ENCODE assay signal across 8 cellular contexts in the genomic region with DNA sequence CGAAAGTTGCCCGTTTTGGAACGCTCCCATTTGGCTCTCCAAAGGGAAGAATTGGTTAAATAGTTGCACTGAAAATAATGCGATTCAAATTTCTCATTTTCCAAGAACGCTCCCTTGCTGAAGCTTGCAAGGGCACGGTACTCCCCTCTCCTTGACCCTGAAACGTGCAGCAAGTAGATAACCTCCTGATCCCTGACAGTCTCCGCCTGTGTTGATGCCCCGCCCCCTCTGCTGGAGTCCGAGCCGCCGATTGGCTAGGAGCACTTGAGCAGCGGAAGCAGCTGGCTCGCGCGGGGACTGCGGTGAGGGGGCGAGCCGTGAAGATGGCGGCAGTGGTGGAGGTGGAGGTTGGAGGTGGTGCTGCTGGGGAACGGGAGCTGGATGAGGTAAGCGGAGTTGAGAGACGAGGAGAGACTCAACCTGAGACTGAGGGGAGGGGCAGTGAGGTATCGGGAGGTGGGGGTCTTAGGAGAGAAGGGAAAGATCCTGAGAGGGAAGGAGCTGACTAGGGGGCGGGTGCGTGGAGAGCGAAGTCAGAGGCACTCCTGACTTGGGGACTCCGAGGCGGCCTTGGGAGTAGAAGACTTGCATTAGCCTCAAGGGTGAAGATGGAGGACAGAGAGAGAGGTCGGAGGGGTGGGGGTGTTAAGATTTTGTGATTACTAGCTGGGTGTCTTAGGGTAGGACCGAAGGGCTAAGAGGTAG. TPM values are rescaled to one million over a fixed set of nuclear protein-coding genes. Genes with fewer than 3 reads are reported as not detected.
DNase-seq lines count a peak whose midpoint lies in the region; TF ChIP-seq lines count a peak whose summit lies in the region.

A gene (plus strand): TSS at position 308 of the 705 bp plus-strand sequence. CDS start 16 bp downstream, at position 324.

- peak within 1 kb of the TSS; percentile 88 for H3K9ac ChIP-seq in SK-N-MC (ENCODE audit: insufficient read length)

- TF ChIP-seq CTCF in HFFc6 (IDR thresholded peaks at IDR 0.05), result no peak
- TF ChIP-seq CTCF in NB4 (IDR thresholded peaks at IDR 0.05; ENCODE audit: low read depth, low read length), result no peak
- no peak for TF ChIP-seq CTCF in testis (IDR thresholded peaks at IDR 0.05)

- peaks cover 13% of the 10 kb centered on the region for H3K4me1 ChIP-seq in testis

- no peaks in the 10 kb centered on the region for H3K9me3 Mint-ChIP-seq in HFFc6

- H3K4me1 Mint-ChIP-seq in HFFc6 (ENCODE audit: low read depth), result peaks cover 41% of the 10 kb centered on the region

- H3K27me3 ChIP-seq in testis, result no peaks in the 10 kb centered on the region

- H3K9me3 ChIP-seq in SK-N-MC (ENCODE audit: low read depth, low read length) (no peaks in the 10 kb centered on the region), testis (no peaks in the 10 kb centered on the region)

- intact Hi-C loops in testis (cut with DNase I; ENCODE audit: low total_unique reads), result no loop called here

- peak within 1 kb of the TSS; percentile 97 for H3K4me3 ChIP-seq in NB4 (ENCODE audit: low read depth, low read length)
- peak within 1 kb of the TSS; percentile 86 for H3K4me3 ChIP-seq in SK-N-MC
- H3K4me3 ChIP-seq in testis, result peak within 1 kb of the TSS; percentile 79 to 81

- peak within 1 kb of the TSS; percentile 99 for H3K4me3 Mint-ChIP-seq in HFFc6

- WGBS in testis, 2 donors, result 1% methylated on average over 31 of the region's 31 CpGs

- no peaks in the 10 kb centered on the region; the same call in 1 of the 2 replicates for H3K36me3 Mint-ChIP-seq in HFFc6 (ENCODE audit: low read depth)

- H3K27ac ChIP-seq in SK-N-MC (peak within 1 kb of the TSS; percentile 94), testis (peak within 1 kb of the TSS; percentile 88 to 90)

- DNase-seq in GM03348 (ENCODE audit: low spot score), result peak; percentile 98
- DNase-seq in HFFc6, result peak; percentile 90
- DNase-seq in NB4 (ENCODE audit: low read depth), result peak; percentile 98
- DNase-seq in SK-N-MC (ENCODE audit: low read depth, low spot score), result peak; percentile 75
- peak; percentile 99 for DNase-seq in activated naive CD4-positive, alpha-beta T cell treated with anti-CD3 and anti-CD28 coated beads, Interleukin-2, amount 50 U/mL, for 16 hours
- peak; percentile 96 for DNase-seq in globus pallidus (ENCODE audit: low spot score)
- peak; percentile 97 for DNase-seq in occipital lobe (lab: John Stamatoyannopoulos, UW)
- DNase-seq in testis, result peak; percentile 99

- H3K36me3 ChIP-seq in SK-N-MC (ENCODE audit: insufficient read depth, low read length) (peaks cover 8% of the 10 kb centered on the region; the same call in 1 of the 2 replicates), testis (ENCODE audit: low read depth, missing control alignments) (no peaks in the 10 kb centered on the region)

- H3K27ac Mint-ChIP-seq in HFFc6, result peak within 1 kb of the TSS; percentile 97

- peak; percentile 72 for TF ChIP-seq POLR2A in NB4 (IDR thresholded peaks at IDR 0.05; ENCODE audit: extremely low read depth, insufficient read length)
- no peak for TF ChIP-seq POLR2A in testis (IDR thresholded peaks at IDR 0.05)

- no peaks in the 10 kb centered on the region; the same call in 1 of the 2 replicates for H3K27me3 Mint-ChIP-seq in HFFc6 (ENCODE audit: insufficient read depth)

RNA-seq across cellular contexts. Expression of the gene that starts here (rescaled TPM):
- 10 to 100 TPM; 36.7 to 41.6 (median 38.7) TPM for total RNA-seq in HFFc6 (2021; fragmentation: NEBNext Ultra II Directional; extraction: Animal tissue kit (Norgen Biotek cat#: 25700))
- total RNA-seq in occipital lobe, result 16.4 TPM
- 10 to 100 TPM; 51.7 to 72.5 TPM for total RNA-seq in testis
- 54.4 TPM for polyA plus RNA-seq in testis (ENCODE audit: insufficient read depth, low read depth, low replicate concordance)

Comparison
In these comparisons a context has a peak if more than half of its experiments do, and no peak if none do; other contexts are left out.
1. Peak in every context shown above with its lines: DNase-seq, H3K4me3 ChIP-seq and H3K27ac ChIP-seq.